Comparison of ENCODE assay signal across 13 cellular contexts in the genomic region with DNA sequence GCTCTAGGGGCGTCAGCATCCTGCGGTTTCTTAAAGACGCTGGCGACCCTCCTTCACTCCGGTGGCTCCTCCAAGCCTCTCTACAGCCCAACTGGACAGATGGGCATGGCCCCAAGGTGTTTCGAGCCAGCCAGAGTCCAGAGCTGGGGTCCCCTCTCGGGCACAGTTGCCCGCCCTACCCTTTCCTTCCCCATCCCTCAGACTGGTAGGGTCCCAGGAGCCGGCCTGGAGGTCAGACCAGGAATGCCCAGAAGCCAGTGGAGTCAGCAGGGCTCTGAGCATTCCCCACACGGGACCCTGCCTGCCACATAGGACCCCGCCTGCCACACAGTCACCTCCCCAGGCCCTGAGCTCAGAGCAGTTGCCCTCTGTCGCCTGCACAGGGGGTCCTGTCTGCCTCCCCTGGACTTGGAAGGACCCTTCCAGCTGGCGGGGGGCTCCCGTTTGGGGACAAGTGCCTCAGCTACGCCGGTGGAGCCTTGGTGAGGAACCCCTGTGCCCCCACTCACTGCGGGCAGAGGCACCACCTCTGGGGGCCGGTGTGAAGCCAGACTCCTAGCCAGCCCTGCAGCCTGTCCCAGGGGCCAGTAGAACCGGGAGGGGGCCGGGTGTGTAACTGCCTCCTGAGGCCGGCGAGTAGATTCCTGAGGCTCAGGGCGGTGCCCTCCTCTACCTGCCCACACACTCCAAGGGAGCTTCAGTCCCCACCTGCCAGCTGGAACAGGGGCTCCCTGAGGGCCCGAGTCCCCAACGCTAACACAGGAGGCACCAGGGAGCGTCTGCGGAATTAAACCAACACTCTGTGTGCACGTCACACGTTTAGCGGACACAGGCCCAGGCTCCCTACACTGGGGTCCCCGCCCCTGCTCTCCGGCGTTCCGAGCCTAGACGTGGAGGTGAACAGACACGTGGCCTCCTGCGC. TPM values are rescaled to one million over a fixed set of nuclear protein-coding genes. Genes with fewer than 3 reads are reported as not detected.
A peak's percentile ranks its signal among the peaks of the same experiment; 100 is the strongest.
DNase-seq lines count a peak whose midpoint lies in the region; ATAC-seq, FAIRE-seq and TF ChIP-seq lines count a peak whose summit lies in the region.
"Had no signal": no experiment of that assay in that cellular context is flagged by ENCODE, and none has a peak within 500 bp of the region (broad histone marks: within the 10 kb centered on the region; RNA-seq: fewer than 3 reads in every experiment).

No MANE protein-coding gene starts in this region.

- ATAC-seq in HepG2 (peak; percentile 55), right lobe of liver (no peak), HG02642 (IDR thresholded peaks at IDR 0.05; ENCODE audit: poor library complexity, unreplicated experiment) (no peak), GM18519 (IDR thresholded peaks at IDR 0.05; ENCODE audit: low FRiP score, unreplicated experiment) (no peak), HG03025 (IDR thresholded peaks at IDR 0.05; ENCODE audit: low FRiP score, unreplicated experiment) (no peak)
- ATAC-seq: activated T-cell treated with anti-CD3 and anti-CD28 coated beads, Interleukin-2, amount 50 U/mL, for 72 hours had no signal

- no peaks in the 10 kb centered on the region for H3K9me3 ChIP-seq in HepG2 (ENCODE audit: low read length)
- H3K9me3 ChIP-seq in right lobe of liver = no peaks in the 10 kb centered on the region
- no peaks in the 10 kb centered on the region for H3K9me3 ChIP-seq in mesodermal cell (ENCODE audit: control insufficient read depth, low read length)
- H3K9me3 ChIP-seq: sigmoid colon had no signal

- CTCF ChIA-PET in HepG2 (lab: Yijun Ruan, JAX; ENCODE audit: low intra/inter-chr PET ratio, low total read pairs) (no interaction called here), MCF 10A (lab: Yijun Ruan, JAX) (interaction anchor here (0.6 to 1.2 kb wide), 3 partner anchors 13 to 193 kb away, joined by 3 read pairs; a partner anchor contains a TSS)

- H3K27ac ChIP-seq in HepG2 (ENCODE audit: extremely low read length, insufficient read depth, low read length) = peak overlapping the region; percentile 66
- H3K27ac ChIP-seq in right lobe of liver = no peak overlapping the region
- H3K27ac ChIP-seq in mesodermal cell (ENCODE audit: low read depth, low read length, severe bottlenecking) = peak overlapping the region; percentile 91

- in situ Hi-C loops in HepG2 (cut with HindIII; ENCODE audit: extremely low pct_ligation_motif_present, low pct_unique_long_range_greater_than_20kb) = no loop called here

- H2AFZ ChIP-seq in HepG2 (ENCODE audit: low read length) = no peak overlapping the region

- H3K27me3 Mint-ChIP-seq in MCF 10A (ENCODE audit: insufficient read depth, unreplicated experiment) = no peaks in the 10 kb centered on the region

- POLR2A ChIA-PET in HepG2 (lab: Yijun Ruan, JAX) = interaction anchor here (0.9 to 3.5 kb wide), 9 partner anchors 14 to 618 kb away, joined by 3 to 19 read pairs (median 3); no protein-coding TSS in a partner anchor
- POLR2A ChIA-PET in MCF 10A (lab: Yijun Ruan, JAX) = interaction anchor here (0.5 to 2.7 kb wide), 11 partner anchors 12 to 273 kb away, joined by 3 to 39 read pairs (median 5); a partner anchor contains a TSS

- 8% methylated on average over 10 of the region's 37 CpGs for WGBS in HepG2 (ENCODE audit: low lambda C conversion rate)
- 70% methylated on average over 4 of the region's 37 CpGs for WGBS in right lobe of liver (ENCODE audit: insufficient coverage, low coverage, low lambda C conversion rate, missing lambda C conversion rate)
- WGBS in mesodermal cell (ENCODE audit: insufficient coverage in 2 of 2), 2 experiments = 78 to 79% methylated on average over 28 of the region's 37 CpGs

- TSS peak; percentile 90 for BruUV-seq in HepG2 (replicated peaks; lab: Mats Ljungman, UMichigan)
- TSS peak; percentile 77 for BruUV-seq in MCF 10A (replicated peaks; lab: Mats Ljungman, UMichigan)

- H3K4me3 ChIP-seq in HepG2 (replicated peaks in 1 of 3; ENCODE audit: insufficient read depth in 1 of 3, low read depth in 2 of 3, low read length in 3 of 3) (peak overlapping the region; percentile 58 to 84 (median 62)), right lobe of liver (no peak overlapping the region), mesodermal cell (ENCODE audit: extremely low read depth, insufficient read depth, low read length, poor library complexity, severe bottlenecking) (no peak overlapping the region)
- H3K4me3 ChIP-seq: sigmoid colon had no signal

- FAIRE-seq in HepG2 (lab: Jason Lieb, UNC) = no peak

- TF ChIP-seq EP300 in HepG2 (IDR thresholded peaks at IDR 0.05; ENCODE audit: low read depth in 2 of 2, low read length in 2 of 2) (no peak), HepG2 (CRISPR knock-in tag; IDR thresholded peaks at IDR 0.05; ENCODE audit: borderline replicate concordance) (no peak)

- H3K36me3 ChIP-seq in HepG2 (replicated peaks in 1 of 2; ENCODE audit: control insufficient read depth in 1 of 2, insufficient read depth in 2 of 2, low read length in 2 of 2) = no peaks in the 10 kb centered on the region
- H3K36me3 ChIP-seq in right lobe of liver = no peaks in the 10 kb centered on the region
- H3K36me3 ChIP-seq in mesodermal cell (ENCODE audit: control insufficient read depth, insufficient read depth, low read length) = no peaks in the 10 kb centered on the region
- H3K36me3 ChIP-seq: sigmoid colon had no signal

- H3K4me1 ChIP-seq in HepG2 (ENCODE audit: insufficient read depth, low read length) (peaks cover 57% of the 10 kb centered on the region), right lobe of liver (no peaks in the 10 kb centered on the region), mesodermal cell (ENCODE audit: control insufficient read depth, insufficient read depth, low read length, poor library complexity, severe bottlenecking) (peaks cover 46% of the 10 kb centered on the region)

- peak overlapping the region; percentile 100 for H3K4me2 ChIP-seq in HepG2 (ENCODE audit: low read depth, low read length)

- H3K36me3 Mint-ChIP-seq in MCF 10A (ENCODE audit: insufficient read depth, unreplicated experiment) = no peaks in the 10 kb centered on the region

- peak in 1 of 2 experiments; percentile 8; a peak in 2 of 4 replicates for TF ChIP-seq POLR2A in HepG2 (IDR thresholded peaks at IDR 0.05; ENCODE audit: insufficient read depth in 1 of 2, low read depth in 2 of 2, low read length in 2 of 2)
- TF ChIP-seq POLR2A in right lobe of liver (IDR thresholded peaks at IDR 0.05) = no peak

- TF ChIP-seq CTCF in HepG2 (CRISPR knock-in tag; IDR thresholded peaks at IDR 0.05) (no peak), right lobe of liver (IDR thresholded peaks at IDR 0.05) (no peak), MCF 10A (IDR thresholded peaks at IDR 0.05; ENCODE audit: unreplicated experiment) (no peak)

- H3K27ac Mint-ChIP-seq in MCF 10A (ENCODE audit: low read depth, unreplicated experiment) = peak overlapping the region; percentile 85
- H3K27ac Mint-ChIP-seq: activated T-cell treated with anti-CD3 and anti-CD28 coated beads, Interleukin-2, amount 50 U/mL, for 72 hours had no signal

- no peaks in the 10 kb centered on the region for H3K9me3 Mint-ChIP-seq in MCF 10A (ENCODE audit: unreplicated experiment)
- H3K9me3 Mint-ChIP-seq: activated T-cell treated with anti-CD3 and anti-CD28 coated beads, Interleukin-2, amount 50 U/mL, for 72 hours; central memory CD8-positive, alpha-beta T cell had no signal

- peak; percentile 74 for DNase-seq in HepG2 (ENCODE audit: low spot score)
- no peak for DNase-seq in right lobe of liver
- DNase-seq in MCF 10A (ENCODE audit: unreplicated experiment) = peak; percentile 80
- no peak for DNase-seq in activated CD4-positive, alpha-beta T cell treated with anti-CD3 and anti-CD28 coated beads, Interleukin-2, amount 50 U/mL, for 4 hours
- DNase-seq: activated CD4-positive, CD25-positive, alpha-beta regulatory T cell; activated T-cell treated with anti-CD3 and anti-CD28 coated beads, Interleukin-2, amount 50 U/mL, for 72 hours; Kasumi-1; sigmoid colon had no signal

- H3K4me1 Mint-ChIP-seq in MCF 10A (ENCODE audit: insufficient read depth, unreplicated experiment) = peaks cover 36% of the 10 kb centered on the region

- peak overlapping the region; percentile 66 for H3K4me3 Mint-ChIP-seq in MCF 10A (ENCODE audit: unreplicated experiment)
- H3K4me3 Mint-ChIP-seq: activated T-cell treated with anti-CD3 and anti-CD28 coated beads, Interleukin-2, amount 50 U/mL, for 72 hours; central memory CD8-positive, alpha-beta T cell had no signal

- TF ChIP-seq RAD21 in HepG2 (CRISPR knock-in tag; IDR thresholded peaks at IDR 0.05) = no peak

- peak overlapping the region; percentile 88 for H3K9ac ChIP-seq in HepG2 (ENCODE audit: insufficient read depth, low read depth, low read length)

- no peaks in the 10 kb centered on the region for H3K79me2 ChIP-seq in HepG2 (ENCODE audit: insufficient read depth, low read length)

- H3K27me3 ChIP-seq in HepG2 (ENCODE audit: control insufficient read depth in 1 of 2, insufficient read depth in 2 of 2, low read length in 2 of 2) (peaks cover 0 to 4% of the 10 kb centered on the region in 2 experiments; a peak in 2 of 5 replicates), right lobe of liver (no peaks in the 10 kb centered on the region)
- H3K27me3 ChIP-seq: sigmoid colon had no signal

- no peaks in the 10 kb centered on the region for H4K20me1 ChIP-seq in HepG2 (ENCODE audit: insufficient read depth, low read length)

- intact Hi-C loops in HepG2 (cut with micrococcal nuclease; ENCODE audit: unreplicated experiment) (loop anchor here (1.0 to 10.0 kb wide), 3 partner anchors 14 to 187 kb away; a partner anchor contains a TSS), right lobe of liver (cut with DNase I) (no loop called here), MCF 10A (cut with micrococcal nuclease) (loop anchor here (2.0 to 5.0 kb wide), 2 partner anchors 20 to 188 kb away; a partner anchor contains a TSS)

RNA-seq across cellular contexts. Expression of a gene that starts 19.4 kb away (rescaled TPM):
- total RNA-seq in HepG2 (2016; rRNA removed; fragmentation: Illumina TruSeq; extraction: Trizol) (0.80 and 1.5 TPM in 2 replicates), right lobe of liver (10 to 100 TPM in 3 of 6 experiments, 1 to 10 TPM in 3; 2.3 to 20.9 (median 8.4) TPM), MCF 10A (2022) (20.1 and 26.6 TPM in 2 replicates)
- 1.1 and 1.6 TPM in 2 replicates for total RNA-seq in HepG2 (2016; cell fraction: cytosol; rRNA removed; fragmentation: Illumina TruSeq; extraction: Trizol; ENCODE audit: low read depth)
- total RNA-seq in HepG2 (2016; cell fraction: insoluble cytoplasmic fraction; rRNA removed; fragmentation: Illumina TruSeq; extraction: Trizol) = 1.0 and 1.8 TPM in 2 replicates
- total RNA-seq in HepG2 (2016; cell fraction: membrane; rRNA removed; fragmentation: Illumina TruSeq; extraction: Trizol) = 2.6 and 3.0 TPM in 2 replicates
- 1.3 and 1.4 TPM in 2 replicates for total RNA-seq in HepG2 (2016; cell fraction: nucleus; rRNA removed; fragmentation: Illumina TruSeq; extraction: Trizol)
- polyA plus RNA-seq in HepG2 (2011; rRNA removed) = 2.4 and 3.4 TPM in 2 replicates
- 1.2 and 2.1 TPM in 2 replicates for polyA plus RNA-seq in HepG2 (2011; cell fraction: cytosol; rRNA removed)
- polyA plus RNA-seq in HepG2 (2011; cell fraction: nucleus; rRNA removed) = 2.9 and 5.0 TPM in 2 replicates
- polyA plus RNA-seq in HepG2 (2012) = 1.2 and 1.3 TPM in 2 replicates
- polyA plus RNA-seq in HepG2 (2016; cell fraction: cytosol; fragmentation: Illumina TruSeq; extraction: Trizol; ENCODE audit: low read depth) = 0.57 and 0.60 TPM in 2 replicates
- polyA plus RNA-seq in HepG2 (2016; cell fraction: insoluble cytoplasmic fraction; fragmentation: Illumina TruSeq; extraction: Trizol; ENCODE audit: low read depth) = 0.93 and 1.1 TPM in 2 replicates
- polyA plus RNA-seq in HepG2 (2016; cell fraction: membrane; fragmentation: Illumina TruSeq; extraction: Trizol; ENCODE audit: low read depth) = 1.1 TPM in 2 replicates
- polyA plus RNA-seq in HepG2 (2016; cell fraction: nucleus; fragmentation: Illumina TruSeq; extraction: Trizol; ENCODE audit: insufficient read depth, low read depth) = 1.9 TPM in 2 replicates
- 14.6 and 20.5 TPM in 2 replicates for polyA minus RNA-seq in HepG2 (2011; rRNA and poly(A)+ RNA removed; ENCODE audit: low replicate concordance)
- polyA minus RNA-seq in HepG2 (2011; cell fraction: cytosol; rRNA and poly(A)+ RNA removed) = 4.8 and 15.5 TPM in 2 replicates
- 2.3 and 2.4 TPM in 2 replicates for polyA minus RNA-seq in HepG2 (2011; cell fraction: nucleus; rRNA and poly(A)+ RNA removed)
- polyA plus RNA-seq in mesodermal cell (2013, experiment 1 of 2) = 37.0 TPM
- polyA plus RNA-seq in mesodermal cell (2013, experiment 2 of 2) = 32.3 TPM

Comparison
In these comparisons a context has a peak if more than half of its experiments do, and no peak if none do; other contexts are left out.
1. DNase-seq: peak in HepG2 (single experiment) and MCF 10A (single experiment); none in right lobe of liver (0 of 3) and activated CD4-positive, alpha-beta T cell treated with anti-CD3 and anti-CD28 coated beads, Interleukin-2, amount 50 U/mL, for 4 hours (0 of 2).
2. H3K27ac ChIP-seq: peak in HepG2 (single experiment) and mesodermal cell (single experiment); none in right lobe of liver (0 of 3).
3. H3K4me3 ChIP-seq: peak in HepG2 (3 of 3); none in right lobe of liver (0 of 3) and mesodermal cell (single experiment).
4. intact Hi-C loops: an anchor here in HepG2 (1.0 to 10.0 kb wide) and MCF 10A (2.0 to 5.0 kb wide); none called in right lobe of liver.